20 cellular contexts compared by ENCODE assay signal in genomic region chr22:48346911-48347310, GRCh38.
"Had no signal": no experiment of that assay in that cellular context is flagged by ENCODE, and none has a peak within 500 bp of the region (broad histone marks: within the 10 kb centered on the region; RNA-seq: fewer than 3 reads in every experiment).

No MANE protein-coding gene starts in this region.

- H3K27ac ChIP-seq: esophagus muscularis mucosa, foreskin keratinocyte, gastroesophageal sphincter, heart right ventricle, parathyroid adenoma, prostate gland, right atrium auricular region, thoracic aorta, tibial nerve, upper lobe of left lung had no signal

- H3K9ac ChIP-seq: parathyroid adenoma had no signal

- H3K36me3 ChIP-seq: esophagus muscularis mucosa, gastroesophageal sphincter, heart right ventricle, prostate gland, right atrium auricular region, thoracic aorta, tibial nerve, upper lobe of left lung had no signal

- H3K4me1 ChIP-seq: esophagus muscularis mucosa, foreskin keratinocyte, gastroesophageal sphincter, heart right ventricle, parathyroid adenoma, prostate gland, right atrium auricular region, tibial nerve had no signal

- H3K9me3 ChIP-seq: esophagus muscularis mucosa, gastroesophageal sphincter, heart right ventricle, prostate gland, right atrium auricular region, thoracic aorta, tibial nerve, upper lobe of left lung had no signal

- H3K4me3 ChIP-seq: esophagus muscularis mucosa, gastroesophageal sphincter, heart right ventricle, lung, prostate gland, right atrium auricular region, thoracic aorta, tibial nerve, upper lobe of left lung had no signal

- DNase-seq: cerebellar nuclear complex; effector CD8-positive, alpha-beta T cell; foreskin keratinocyte; heart right ventricle; hippocampal formation; kidney glomerular epithelial cell; left colon; left ventricle myocardium superior; naive B cell; stimulated activated CD4-positive, alpha-beta T cell treated with anti-CD3 and anti-CD28 coated beads, Interleukin-4, amount 100 ng/mL, for 4 hours; stimulated activated naive B cell treated with anti-CD40 and anti-IgM and Interleukin-4, amounts not matched to agents 10 μg/mL and 1 μg/mL and 100 μg/mL, for 72 hours had no signal

- H3K27me3 ChIP-seq: foreskin keratinocyte, right atrium auricular region, tibial nerve, upper lobe of left lung had no signal
